ENCODE assay signal across 17 cellular contexts in the genomic region with DNA sequence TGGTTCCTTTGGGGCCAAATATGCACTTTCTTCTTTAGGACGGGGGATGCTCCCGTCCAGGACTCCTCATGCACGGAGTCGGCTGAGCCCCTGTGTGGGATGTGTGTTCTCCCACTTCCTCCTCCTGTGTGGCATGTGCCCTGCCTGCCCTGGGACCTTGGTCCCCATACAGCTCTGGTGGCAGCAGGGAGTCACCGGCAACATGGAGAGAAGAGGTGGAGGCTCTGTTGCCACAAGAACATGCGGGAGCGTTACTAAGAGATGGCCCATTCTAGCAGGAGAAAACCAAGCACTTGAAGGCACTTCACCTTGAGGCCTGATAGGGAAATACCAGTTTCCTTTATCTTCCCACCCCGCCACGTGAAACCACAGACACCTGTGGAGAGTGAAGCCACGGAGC.
DNase-seq lines count a peak whose midpoint lies in the region; ATAC-seq and TF ChIP-seq lines count a peak whose summit lies in the region.
"Had no signal": no experiment of that assay in that cellular context is flagged by ENCODE, and none has a peak within 500 bp of the region (broad histone marks: within the 10 kb centered on the region; RNA-seq: fewer than 3 reads in every experiment).

No MANE protein-coding gene starts in this region.

- H3K27me3 Mint-ChIP-seq in neural crest cell (ENCODE audit: low read depth), result no peaks in the 10 kb centered on the region
- H3K27me3 Mint-ChIP-seq: B cell had no signal

- peak overlapping the region; percentile 17 for H3K27ac Mint-ChIP-seq in neural crest cell (ENCODE audit: unreplicated experiment)
- H3K27ac Mint-ChIP-seq: B cell; CD14-positive monocyte; CD4-positive, alpha-beta T cell; CD8-positive, alpha-beta memory T cell; GM23338; H9 had no signal

- no peak for ATAC-seq in HG03175 (IDR thresholded peaks at IDR 0.05; ENCODE audit: unreplicated experiment)
- ATAC-seq: GM23338, HCT116 had no signal

- peaks cover 0 to 11% (median 0%) of the 10 kb centered on the region in 11 experiments; a peak in 3 of 22 replicates for H3K9me3 ChIP-seq in BLaER1 treated with 17β-estradiol and CSF1 and Interleukin-3, amounts not matched to agents 10 nM and 100 nM (replicated peaks in 1 of 11)
- H3K9me3 ChIP-seq: BLaER1 had no signal

- TF ChIP-seq CTCF in neural crest cell (conservative IDR thresholded peaks at IDR 0.05), result no peak

- H3K4me2 ChIP-seq in BLaER1 treated with 17β-estradiol and CSF1 and Interleukin-3, amounts not matched to agents 10 nM and 100 nM, result peak overlapping the region in 6 of 11 experiments; percentile 7 to 65 (median 56); a peak in 11 of 22 replicates
- H3K4me2 ChIP-seq: BLaER1, GM23338 had no signal

- H3K36me3 ChIP-seq in BLaER1 treated with 17β-estradiol and CSF1 and Interleukin-3, amounts not matched to agents 10 nM and 100 nM, result no peaks in the 10 kb centered on the region
- H3K36me3 ChIP-seq: BLaER1 had no signal

- no peak overlapping the region for H3K9ac ChIP-seq in BLaER1 treated with 17β-estradiol and CSF1 and Interleukin-3, amounts not matched to agents 10 nM and 100 nM
- H3K9ac ChIP-seq: BLaER1 had no signal

- H3K4me1 Mint-ChIP-seq in neural crest cell, result peaks cover 15% of the 10 kb centered on the region
- H3K4me1 Mint-ChIP-seq: B cell; CD8-positive, alpha-beta memory T cell; GM23338 had no signal

- no peak overlapping the region for H3K27ac ChIP-seq in BLaER1 treated with 17β-estradiol and CSF1 and Interleukin-3, amounts not matched to agents 10 nM and 100 nM
- H3K27ac ChIP-seq: 22Rv1, BLaER1 had no signal

- H3K4me1 ChIP-seq in BLaER1 treated with 17β-estradiol and CSF1 and Interleukin-3, amounts not matched to agents 10 nM and 100 nM, result peaks cover 7 to 20% (median 13%) of the 10 kb centered on the region in 10 experiments; a peak in 18 of 20 replicates

- H3K9me3 Mint-ChIP-seq in neural crest cell, result peaks cover 3% of the 10 kb centered on the region
- H3K9me3 Mint-ChIP-seq: CD4-positive, alpha-beta T cell; GM23338; H9 had no signal

- no peak overlapping the region for H3K4me3 ChIP-seq in BLaER1 treated with 17β-estradiol and CSF1 and Interleukin-3, amounts not matched to agents 10 nM and 100 nM
- H3K4me3 ChIP-seq: BLaER1, GM23338 had no signal

- H3K27me3 ChIP-seq in BLaER1 treated with 17β-estradiol and CSF1 and Interleukin-3, amounts not matched to agents 10 nM and 100 nM, result no peaks in the 10 kb centered on the region
- H3K27me3 ChIP-seq: BLaER1 had no signal

- H3K36me3 Mint-ChIP-seq in neural crest cell (ENCODE audit: low read depth), result no peaks in the 10 kb centered on the region
- H3K36me3 Mint-ChIP-seq: CD14-positive monocyte; CD8-positive, alpha-beta memory T cell had no signal

- DNase-seq in DMS53 (lab: John Stamatoyannopoulos, UW), result peak; percentile 30
- no peak for DNase-seq in DMS53 treated with DMSO at 0.1 percent for 48 hours (lab: John Stamatoyannopoulos, UW; ENCODE audit: unreplicated experiment)
- no peak for DNase-seq in neural crest cell (ENCODE audit: low read depth, low spot score)
- no peak for DNase-seq in NCI-H345 (lab: John Stamatoyannopoulos, UW)
- DNase-seq: CD4-positive, alpha-beta T cell; CD8-positive, alpha-beta memory T cell; DMS 273 treated with DMSO at 0.1 percent for 48 hours; GF-D8; H9 had no signal

- no peaks in the 10 kb centered on the region for H4K20me1 ChIP-seq in BLaER1 treated with 17β-estradiol and CSF1 and Interleukin-3, amounts not matched to agents 10 nM and 100 nM
- H4K20me1 ChIP-seq: BLaER1 had no signal

- H3K4me3 Mint-ChIP-seq in neural crest cell, result no peak overlapping the region
- H3K4me3 Mint-ChIP-seq: B cell; CD14-positive monocyte; CD4-positive, alpha-beta T cell; CD8-positive, alpha-beta memory T cell; GM23338; H9 had no signal
